In the genomic region with DNA sequence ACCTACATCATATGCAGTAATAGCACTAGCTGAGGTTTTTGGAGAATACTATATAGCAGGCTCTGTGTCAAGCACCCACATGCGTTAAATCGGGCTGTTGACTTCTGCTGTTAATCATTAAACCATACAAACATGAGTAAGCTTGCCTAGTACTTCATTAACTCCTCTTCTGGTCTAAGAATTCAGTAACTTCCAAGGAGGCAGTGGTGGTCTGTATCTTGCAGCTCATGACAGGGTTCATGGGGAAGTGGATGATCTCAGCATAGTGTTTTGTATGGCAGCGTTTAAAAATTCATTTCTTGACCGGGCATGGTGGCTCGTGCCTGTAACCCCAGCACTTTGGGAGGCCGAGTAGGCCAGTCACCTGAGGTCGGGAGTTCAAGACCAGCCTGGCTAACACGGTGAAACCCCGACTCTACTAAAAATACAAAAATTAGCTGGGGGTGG, we compare ENCODE assay signal across 1 cellular context.
TF ChIP-seq lines count a peak whose summit lies in the region.

A gene (minus strand): TSS at position 24 of the 447 bp plus-strand sequence. CDS start 1,173 bp downstream, outside the sequence.

TF ChIP-seq in SK-N-SH treated with all-trans-retinoic acid at 6 μM for 48 hours, 23 proteins besides CTCF, POLR2A, EP300 and RAD21 (continued from another document):
- TF ChIP-seq, protein P1, sequence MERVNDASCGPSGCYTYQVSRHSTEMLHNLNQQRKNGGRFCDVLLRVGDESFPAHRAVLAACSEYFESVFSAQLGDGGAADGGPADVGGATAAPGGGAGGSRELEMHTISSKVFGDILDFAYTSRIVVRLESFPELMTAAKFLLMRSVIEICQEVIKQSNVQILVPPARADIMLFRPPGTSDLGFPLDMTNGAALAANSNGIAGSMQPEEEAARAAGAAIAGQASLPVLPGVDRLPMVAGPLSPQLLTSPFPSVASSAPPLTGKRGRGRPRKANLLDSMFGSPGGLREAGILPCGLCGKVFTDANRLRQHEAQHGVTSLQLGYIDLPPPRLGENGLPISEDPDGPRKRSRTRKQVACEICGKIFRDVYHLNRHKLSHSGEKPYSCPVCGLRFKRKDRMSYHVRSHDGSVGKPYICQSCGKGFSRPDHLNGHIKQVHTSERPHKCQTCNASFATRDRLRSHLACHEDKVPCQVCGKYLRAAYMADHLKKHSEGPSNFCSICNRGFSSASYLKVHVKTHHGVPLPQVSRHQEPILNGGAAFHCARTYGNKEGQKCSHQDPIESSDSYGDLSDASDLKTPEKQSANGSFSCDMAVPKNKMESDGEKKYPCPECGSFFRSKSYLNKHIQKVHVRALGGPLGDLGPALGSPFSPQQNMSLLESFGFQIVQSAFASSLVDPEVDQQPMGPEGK (CRISPR knock-in tag; IDR thresholded peaks at IDR 0.05; ENCODE audit: borderline replicate concordance): no peak
